In genomic region chr9:15522130-15522755, GRCh38 we compare ENCODE assay signal across 25 cellular contexts.
"Had no signal": no experiment of that assay in that cellular context is flagged by ENCODE, and none has a peak within 500 bp of the region (broad histone marks: within the 10 kb centered on the region; RNA-seq: fewer than 3 reads in every experiment).

No MANE protein-coding gene starts in this region.

- H3K36me3 Mint-ChIP-seq: activated CD8-positive, alpha-beta memory T cell treated with anti-CD3 and anti-CD28 coated beads, Interleukin-2, amount 10 ng/mL, durations not matched to agents 7 days and 5 days had no signal

- DNase-seq: activated CD4-positive, CD25-positive, alpha-beta regulatory T cell; activated CD8-positive, alpha-beta memory T cell treated with anti-CD3 and anti-CD28 coated beads, Interleukin-2, amount 10 ng/mL, durations not matched to agents 7 days and 5 days; activated gamma-delta T cell; activated naive CD4-positive, alpha-beta T cell treated with anti-CD3 and anti-CD28 coated beads for 36 hours; activated T-cell treated with anti-CD3 and anti-CD28 coated beads, Interleukin-2, amount 50 U/mL, for 4 hours; adrenal gland; anterior cingulate cortex; cerebellar nuclear complex; Karpas-422; NCI-H1048; NCI-H146; NCI-H187 treated with DMSO at 0.1 percent for 48 hours; NCI-H2081 treated with DMSO at 0.1 percent for 48 hours; NCI-H2171 treated with DMSO at 0.1 percent for 48 hours; NCI-H226; NCI-H526; NCI-H82; NK-92 treated with Interleukin-12 subunit alpha and Interleukin-12 subunit beta, amount 100 ng/mL, for 24 hours; OCI-M1; RPMI8226 had no signal

- H3K9me3 Mint-ChIP-seq: activated naive CD4-positive, alpha-beta T cell treated with anti-CD3 and anti-CD28 coated beads for 36 hours; activated T-cell treated with anti-CD3 and anti-CD28 coated beads, Interleukin-2, amount 50 U/mL, for 4 hours; activated T-helper 17 cell treated with anti-CD3 and anti-CD28 coated beads, Interleukin-2, amount 50 U/mL, for 72 hours; T-helper 1 cell treated with Interleukin-12 subunit alpha and Interleukin-12 subunit beta and Interleukin-4 antibody, amounts not matched to agents 30 μg/mL and 1 μg/mL, for 36 hours had no signal

- H3K27ac Mint-ChIP-seq: activated CD8-positive, alpha-beta memory T cell treated with anti-CD3 and anti-CD28 coated beads, Interleukin-2, amount 10 ng/mL, durations not matched to agents 7 days and 5 days; activated naive CD4-positive, alpha-beta T cell treated with anti-CD3 and anti-CD28 coated beads for 36 hours; activated naive CD8-positive, alpha-beta T cell; activated T-helper 17 cell treated with anti-CD3 and anti-CD28 coated beads, Interleukin-2, amount 50 U/mL, for 72 hours; T-helper 1 cell treated with Interleukin-12 subunit alpha and Interleukin-12 subunit beta and Interleukin-4 antibody, amounts not matched to agents 30 μg/mL and 1 μg/mL, for 36 hours had no signal

- H3K27me3 Mint-ChIP-seq: activated naive CD8-positive, alpha-beta T cell had no signal

- H3K4me1 Mint-ChIP-seq: activated CD8-positive, alpha-beta memory T cell treated with anti-CD3 and anti-CD28 coated beads, Interleukin-2, amount 10 ng/mL, durations not matched to agents 7 days and 5 days; activated T-helper 17 cell treated with anti-CD3 and anti-CD28 coated beads, Interleukin-2, amount 50 U/mL, for 72 hours had no signal

- ATAC-seq: activated CD8-positive, alpha-beta memory T cell treated with anti-CD3 and anti-CD28 coated beads, Interleukin-2, amount 10 ng/mL, durations not matched to agents 7 days and 5 days; activated T-helper 17 cell treated with anti-CD3 and anti-CD28 coated beads, Interleukin-2, amount 50 U/mL, for 72 hours; Panc1; Right ventricle myocardium inferior had no signal

- H3K4me3 Mint-ChIP-seq: activated CD8-positive, alpha-beta memory T cell treated with anti-CD3 and anti-CD28 coated beads, Interleukin-2, amount 10 ng/mL, durations not matched to agents 7 days and 5 days; activated naive CD4-positive, alpha-beta T cell treated with anti-CD3 and anti-CD28 coated beads for 36 hours; activated naive CD8-positive, alpha-beta T cell; activated T-cell treated with anti-CD3 and anti-CD28 coated beads, Interleukin-2, amount 50 U/mL, for 4 hours; activated T-helper 17 cell treated with anti-CD3 and anti-CD28 coated beads, Interleukin-2, amount 50 U/mL, for 72 hours; T-helper 1 cell treated with Interleukin-12 subunit alpha and Interleukin-12 subunit beta and Interleukin-4 antibody, amounts not matched to agents 30 μg/mL and 1 μg/mL, for 36 hours had no signal
